1 cellular context compared by ENCODE assay signal in genomic region chr1:204407314-204407971, GRCh38.
TF ChIP-seq lines count a peak whose summit lies in the region.

No MANE protein-coding gene starts in this region.

TF ChIP-seq in K562, 482 proteins besides CTCF, POLR2A, EP300 and RAD21 (continued from another document and continues in another):
- TF ChIP-seq, protein P1, sequence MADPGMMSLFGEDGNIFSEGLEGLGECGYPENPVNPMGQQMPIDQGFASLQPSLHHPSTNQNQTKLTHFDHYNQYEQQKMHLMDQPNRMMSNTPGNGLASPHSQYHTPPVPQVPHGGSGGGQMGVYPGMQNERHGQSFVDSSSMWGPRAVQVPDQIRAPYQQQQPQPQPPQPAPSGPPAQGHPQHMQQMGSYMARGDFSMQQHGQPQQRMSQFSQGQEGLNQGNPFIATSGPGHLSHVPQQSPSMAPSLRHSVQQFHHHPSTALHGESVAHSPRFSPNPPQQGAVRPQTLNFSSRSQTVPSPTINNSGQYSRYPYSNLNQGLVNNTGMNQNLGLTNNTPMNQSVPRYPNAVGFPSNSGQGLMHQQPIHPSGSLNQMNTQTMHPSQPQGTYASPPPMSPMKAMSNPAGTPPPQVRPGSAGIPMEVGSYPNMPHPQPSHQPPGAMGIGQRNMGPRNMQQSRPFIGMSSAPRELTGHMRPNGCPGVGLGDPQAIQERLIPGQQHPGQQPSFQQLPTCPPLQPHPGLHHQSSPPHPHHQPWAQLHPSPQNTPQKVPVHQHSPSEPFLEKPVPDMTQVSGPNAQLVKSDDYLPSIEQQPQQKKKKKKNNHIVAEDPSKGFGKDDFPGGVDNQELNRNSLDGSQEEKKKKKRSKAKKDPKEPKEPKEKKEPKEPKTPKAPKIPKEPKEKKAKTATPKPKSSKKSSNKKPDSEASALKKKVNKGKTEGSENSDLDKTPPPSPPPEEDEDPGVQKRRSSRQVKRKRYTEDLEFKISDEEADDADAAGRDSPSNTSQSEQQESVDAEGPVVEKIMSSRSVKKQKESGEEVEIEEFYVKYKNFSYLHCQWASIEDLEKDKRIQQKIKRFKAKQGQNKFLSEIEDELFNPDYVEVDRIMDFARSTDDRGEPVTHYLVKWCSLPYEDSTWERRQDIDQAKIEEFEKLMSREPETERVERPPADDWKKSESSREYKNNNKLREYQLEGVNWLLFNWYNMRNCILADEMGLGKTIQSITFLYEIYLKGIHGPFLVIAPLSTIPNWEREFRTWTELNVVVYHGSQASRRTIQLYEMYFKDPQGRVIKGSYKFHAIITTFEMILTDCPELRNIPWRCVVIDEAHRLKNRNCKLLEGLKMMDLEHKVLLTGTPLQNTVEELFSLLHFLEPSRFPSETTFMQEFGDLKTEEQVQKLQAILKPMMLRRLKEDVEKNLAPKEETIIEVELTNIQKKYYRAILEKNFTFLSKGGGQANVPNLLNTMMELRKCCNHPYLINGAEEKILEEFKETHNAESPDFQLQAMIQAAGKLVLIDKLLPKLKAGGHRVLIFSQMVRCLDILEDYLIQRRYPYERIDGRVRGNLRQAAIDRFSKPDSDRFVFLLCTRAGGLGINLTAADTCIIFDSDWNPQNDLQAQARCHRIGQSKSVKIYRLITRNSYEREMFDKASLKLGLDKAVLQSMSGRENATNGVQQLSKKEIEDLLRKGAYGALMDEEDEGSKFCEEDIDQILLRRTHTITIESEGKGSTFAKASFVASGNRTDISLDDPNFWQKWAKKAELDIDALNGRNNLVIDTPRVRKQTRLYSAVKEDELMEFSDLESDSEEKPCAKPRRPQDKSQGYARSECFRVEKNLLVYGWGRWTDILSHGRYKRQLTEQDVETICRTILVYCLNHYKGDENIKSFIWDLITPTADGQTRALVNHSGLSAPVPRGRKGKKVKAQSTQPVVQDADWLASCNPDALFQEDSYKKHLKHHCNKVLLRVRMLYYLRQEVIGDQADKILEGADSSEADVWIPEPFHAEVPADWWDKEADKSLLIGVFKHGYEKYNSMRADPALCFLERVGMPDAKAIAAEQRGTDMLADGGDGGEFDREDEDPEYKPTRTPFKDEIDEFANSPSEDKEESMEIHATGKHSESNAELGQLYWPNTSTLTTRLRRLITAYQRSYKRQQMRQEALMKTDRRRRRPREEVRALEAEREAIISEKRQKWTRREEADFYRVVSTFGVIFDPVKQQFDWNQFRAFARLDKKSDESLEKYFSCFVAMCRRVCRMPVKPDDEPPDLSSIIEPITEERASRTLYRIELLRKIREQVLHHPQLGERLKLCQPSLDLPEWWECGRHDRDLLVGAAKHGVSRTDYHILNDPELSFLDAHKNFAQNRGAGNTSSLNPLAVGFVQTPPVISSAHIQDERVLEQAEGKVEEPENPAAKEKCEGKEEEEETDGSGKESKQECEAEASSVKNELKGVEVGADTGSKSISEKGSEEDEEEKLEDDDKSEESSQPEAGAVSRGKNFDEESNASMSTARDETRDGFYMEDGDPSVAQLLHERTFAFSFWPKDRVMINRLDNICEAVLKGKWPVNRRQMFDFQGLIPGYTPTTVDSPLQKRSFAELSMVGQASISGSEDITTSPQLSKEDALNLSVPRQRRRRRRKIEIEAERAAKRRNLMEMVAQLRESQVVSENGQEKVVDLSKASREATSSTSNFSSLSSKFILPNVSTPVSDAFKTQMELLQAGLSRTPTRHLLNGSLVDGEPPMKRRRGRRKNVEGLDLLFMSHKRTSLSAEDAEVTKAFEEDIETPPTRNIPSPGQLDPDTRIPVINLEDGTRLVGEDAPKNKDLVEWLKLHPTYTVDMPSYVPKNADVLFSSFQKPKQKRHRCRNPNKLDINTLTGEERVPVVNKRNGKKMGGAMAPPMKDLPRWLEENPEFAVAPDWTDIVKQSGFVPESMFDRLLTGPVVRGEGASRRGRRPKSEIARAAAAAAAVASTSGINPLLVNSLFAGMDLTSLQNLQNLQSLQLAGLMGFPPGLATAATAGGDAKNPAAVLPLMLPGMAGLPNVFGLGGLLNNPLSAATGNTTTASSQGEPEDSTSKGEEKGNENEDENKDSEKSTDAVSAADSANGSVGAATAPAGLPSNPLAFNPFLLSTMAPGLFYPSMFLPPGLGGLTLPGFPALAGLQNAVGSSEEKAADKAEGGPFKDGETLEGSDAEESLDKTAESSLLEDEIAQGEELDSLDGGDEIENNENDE (IDR thresholded peaks at IDR 0.05; ENCODE audit: low read depth, low read length), result no peak
- TF ChIP-seq ZNF316 (IDR thresholded peaks at IDR 0.05) (no peak), XRCC4 (IDR thresholded peaks at IDR 0.05; ENCODE audit: extremely low read depth, insufficient read depth, insufficient read length) (no peak), EP400 (IDR thresholded peaks at IDR 0.05) (peak; percentile 7; the same call in 1 of the 2 replicates), POLR2B (IDR thresholded peaks at IDR 0.05; ENCODE audit: low read depth, partially characterized antibody) (no peak), CBX3 (IDR thresholded peaks at IDR 0.05; ENCODE audit: borderline replicate concordance in 1 of 2, low read length in 2 of 2) (no peak), SMARCC2 (IDR thresholded peaks at IDR 0.05; ENCODE audit: low read depth) (no peak; the same call in 1 of the 2 replicates), RBM25 (IDR thresholded peaks at IDR 0.05; ENCODE audit: low read depth, low read length, severe bottlenecking) (peak; percentile 86), ZNF146 (CRISPR knock-in tag; IDR thresholded peaks at IDR 0.05; ENCODE audit: unreplicated experiment) (no peak), GTF3C2 (IDR thresholded peaks at IDR 0.05; ENCODE audit: borderline replicate concordance, extremely low read depth, insufficient read length) (no peak), WHSC1 (IDR thresholded peaks at IDR 0.05; ENCODE audit: low read length) (no peak), L3MBTL2 (IDR thresholded peaks at IDR 0.05) (no peak), GABPB1 (CRISPR knock-in tag; IDR thresholded peaks at IDR 0.05) (no peak), ZNF668 (CRISPR knock-in tag; IDR thresholded peaks at IDR 0.05) (0 out of 2 replicates have a peak, but pooled peaks have one; percentile 37), RBFOX2 (IDR thresholded peaks at IDR 0.05; ENCODE audit: low read depth, low read length) (0 out of 2 replicates have a peak, but pooled peaks have one; percentile 3), RBM15 (IDR thresholded peaks at IDR 0.05; ENCODE audit: insufficient read depth, low read length) (no peak), NUFIP1 (IDR thresholded peaks at IDR 0.05; ENCODE audit: partially characterized antibody) (no peak), SMARCB1 (IDR thresholded peaks at IDR 0.05; ENCODE audit: insufficient read length, low read depth) (no peak), ZNF717 (CRISPR knock-in tag; IDR thresholded peaks at IDR 0.05) (no peak), FOXJ2 (tag; IDR thresholded peaks at IDR 0.05) (no peak), KLF6 (CRISPR knock-in tag; IDR thresholded peaks at IDR 0.05; ENCODE audit: borderline replicate concordance) (no peak), CSDE1 (IDR thresholded peaks at IDR 0.05) (no peak), MTA2 (IDR thresholded peaks at IDR 0.05; ENCODE audit: low read depth) (no peak), USF1 (CRISPR knock-in tag; IDR thresholded peaks at IDR 0.05) (no peak), RFX5 (IDR thresholded peaks at IDR 0.05; ENCODE audit: low read depth, low read length) (no peak), XRCC5 (IDR thresholded peaks at IDR 0.05; ENCODE audit: low read depth, low read length) (no peak), POLR2G (IDR thresholded peaks at IDR 0.05; ENCODE audit: low read depth, low read length) (peak; percentile 14; the same call in 1 of the 2 replicates), SMAD1 (IDR thresholded peaks at IDR 0.05; ENCODE audit: low read depth, low read length, partially characterized antibody) (no peak), KHSRP (IDR thresholded peaks at IDR 0.05) (no peak), MAFG (tag; conservative IDR thresholded peaks at IDR 0.05) (no peak), SMAD2 (IDR thresholded peaks at IDR 0.05; ENCODE audit: low read depth, low read length) (no peak), THAP7 (CRISPR knock-in tag; IDR thresholded peaks at IDR 0.05) (no peak), ZNF165 (CRISPR knock-in tag; IDR thresholded peaks at IDR 0.05; ENCODE audit: borderline replicate concordance) (no peak), ZNF274 (IDR thresholded peaks at IDR 0.05; ENCODE audit: borderline replicate concordance, low read depth, low read length) (no peak), ADNP (tag; IDR thresholded peaks at IDR 0.05) (peak; percentile 39; the same call in 1 of the 2 replicates), SAP30 (IDR thresholded peaks at IDR 0.05; ENCODE audit: borderline replicate concordance, insufficient read depth, low read depth, low read length, poor library complexity, severe bottlenecking) (no peak), SMARCA4 (IDR thresholded peaks at IDR 0.05) (no peak), KAT2B (IDR thresholded peaks at IDR 0.05; ENCODE audit: low read depth, low read length) (no peak), ZEB2 (IDR thresholded peaks at IDR 0.05) (no peak), PBX2 (CRISPR knock-in tag; IDR thresholded peaks at IDR 0.05; ENCODE audit: low read depth) (no peak), PBX2 (tag; conservative IDR thresholded peaks at IDR 0.05; ENCODE audit: low read depth) (no peak), HDGF (IDR thresholded peaks at IDR 0.05) (no peak), HDAC1 (IDR thresholded peaks at IDR 0.05) (no peak)
- TF ChIP-seq, protein P2, sequence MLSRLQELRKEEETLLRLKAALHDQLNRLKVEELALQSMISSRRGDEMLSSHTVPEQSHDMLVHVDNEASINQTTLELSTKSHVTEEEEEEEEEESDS (CRISPR knock-in tag; IDR thresholded peaks at IDR 0.05), result no peak
- TF ChIP-seq, protein P3, sequence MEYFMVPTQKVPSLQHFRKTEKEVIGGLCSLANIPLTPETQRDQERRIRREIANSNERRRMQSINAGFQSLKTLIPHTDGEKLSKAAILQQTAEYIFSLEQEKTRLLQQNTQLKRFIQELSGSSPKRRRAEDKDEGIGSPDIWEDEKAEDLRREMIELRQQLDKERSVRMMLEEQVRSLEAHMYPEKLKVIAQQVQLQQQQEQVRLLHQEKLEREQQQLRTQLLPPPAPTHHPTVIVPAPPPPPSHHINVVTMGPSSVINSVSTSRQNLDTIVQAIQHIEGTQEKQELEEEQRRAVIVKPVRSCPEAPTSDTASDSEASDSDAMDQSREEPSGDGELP (CRISPR knock-in tag; IDR thresholded peaks at IDR 0.05; ENCODE audit: borderline replicate concordance), result no peak
- TF ChIP-seq, protein P4, sequence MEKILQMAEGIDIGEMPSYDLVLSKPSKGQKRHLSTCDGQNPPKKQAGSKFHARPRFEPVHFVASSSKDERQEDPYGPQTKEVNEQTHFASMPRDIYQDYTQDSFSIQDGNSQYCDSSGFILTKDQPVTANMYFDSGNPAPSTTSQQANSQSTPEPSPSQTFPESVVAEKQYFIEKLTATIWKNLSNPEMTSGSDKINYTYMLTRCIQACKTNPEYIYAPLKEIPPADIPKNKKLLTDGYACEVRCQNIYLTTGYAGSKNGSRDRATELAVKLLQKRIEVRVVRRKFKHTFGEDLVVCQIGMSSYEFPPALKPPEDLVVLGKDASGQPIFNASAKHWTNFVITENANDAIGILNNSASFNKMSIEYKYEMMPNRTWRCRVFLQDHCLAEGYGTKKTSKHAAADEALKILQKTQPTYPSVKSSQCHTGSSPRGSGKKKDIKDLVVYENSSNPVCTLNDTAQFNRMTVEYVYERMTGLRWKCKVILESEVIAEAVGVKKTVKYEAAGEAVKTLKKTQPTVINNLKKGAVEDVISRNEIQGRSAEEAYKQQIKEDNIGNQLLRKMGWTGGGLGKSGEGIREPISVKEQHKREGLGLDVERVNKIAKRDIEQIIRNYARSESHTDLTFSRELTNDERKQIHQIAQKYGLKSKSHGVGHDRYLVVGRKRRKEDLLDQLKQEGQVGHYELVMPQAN (IDR thresholded peaks at IDR 0.05; ENCODE audit: borderline replicate concordance), result no peak
